Comparison of ENCODE assay signal across 1 cellular context in the genomic region with DNA sequence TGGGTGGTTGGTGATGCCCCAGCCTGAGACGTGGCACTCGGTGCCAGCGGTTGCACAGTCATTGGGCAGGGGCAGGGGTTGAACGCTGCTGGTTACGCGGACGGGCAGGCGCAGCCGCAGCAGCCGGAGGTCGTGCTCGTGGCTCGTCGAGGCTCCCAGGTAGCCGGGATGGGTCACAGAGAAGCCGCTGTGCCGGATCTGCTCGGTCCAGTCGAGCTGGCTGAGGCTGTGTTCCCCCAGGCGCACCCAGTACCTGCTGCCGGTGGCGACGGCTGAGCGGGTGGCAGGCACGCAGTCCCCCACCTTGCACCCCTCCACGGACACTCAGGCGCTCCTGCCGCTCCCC.
TF ChIP-seq lines count a peak whose summit lies in the region.

No MANE protein-coding gene starts in this region.

TF ChIP-seq in K562, 482 proteins besides CTCF, POLR2A, EP300 and RAD21:
- TF ChIP-seq XRCC5 (IDR thresholded peaks at IDR 0.05; ENCODE audit: low read depth, low read length) (no peak), NR2C2 (CRISPR knock-in tag; IDR thresholded peaks at IDR 0.05) (0 out of 2 replicates have a peak, but pooled peaks have one; percentile 6), NR2C2 (tag; IDR thresholded peaks at IDR 0.05) (0 out of 2 replicates have a peak, but pooled peaks have one; percentile 1), SRSF7 (optimal IDR thresholded peaks at IDR 0.05; ENCODE audit: low read depth, low read length) (no peak), NR2C1 (IDR thresholded peaks at IDR 0.05) (peak; percentile 7; the same call in 1 of the 2 replicates), NR2C1 (tag; IDR thresholded peaks at IDR 0.05) (no peak)
